ENCODE assay signal across 8 cellular contexts in genomic region chr12:54173066-54173726, GRCh38. TPM values are rescaled to one million over a fixed set of nuclear protein-coding genes. Genes with fewer than 3 reads are reported as not detected.
DNase-seq lines count a peak whose midpoint lies in the region; TF ChIP-seq lines count a peak whose summit lies in the region.

No MANE protein-coding gene starts in this region.

- DNase-seq in AG08396 (ENCODE audit: low spot score): peak; percentile 61
- peak; percentile 59 for DNase-seq in HT-29 (ENCODE audit: low spot score)
- no peak for DNase-seq in SK-N-MC (ENCODE audit: low read depth, low spot score)
- peak; percentile 57 for DNase-seq in cerebellum (ENCODE audit: low spot score)
- DNase-seq in NAMALWA (ENCODE audit: low spot score): no peak
- no peak for DNase-seq in mesenteric fat pad (ENCODE audit: low spot score)

- H3K4me3 ChIP-seq in SK-N-MC (peak overlapping the region; percentile 69), liver (ENCODE audit: low read depth in 1 of 3, low read length in 3 of 3) (peak overlapping the region in 2 of 3 donors; percentile 18 to 19), subcutaneous abdominal adipose tissue (ENCODE audit: low read depth in 1 of 5, low read length in 5 of 5) (peak overlapping the region; percentile 46 to 78 (median 65))

- H3K9me3 ChIP-seq in SK-N-MC (ENCODE audit: low read depth, low read length) (no peaks in the 10 kb centered on the region), liver (ENCODE audit: control insufficient read depth in 4 of 4, low read length in 3 of 4) (no peaks in the 10 kb centered on the region), subcutaneous abdominal adipose tissue (ENCODE audit: control insufficient read depth in 5 of 5, low read length in 5 of 5) (no peaks in the 10 kb centered on the region)

- H3K9ac ChIP-seq in SK-N-MC (ENCODE audit: insufficient read length): peak overlapping the region; percentile 42
- H3K9ac ChIP-seq in liver (ENCODE audit: low read depth in 1 of 2, low read length in 2 of 2): no peak overlapping the region
- peak overlapping the region in 2 of 5 donors; percentile 4 to 31 for H3K9ac ChIP-seq in subcutaneous abdominal adipose tissue (ENCODE audit: low read length in 5 of 5)

- H3K36me3 ChIP-seq in SK-N-MC (ENCODE audit: insufficient read depth, low read length): no peaks in the 10 kb centered on the region
- no peaks in the 10 kb centered on the region for H3K36me3 ChIP-seq in liver (ENCODE audit: control insufficient read depth in 4 of 4, insufficient read depth in 3 of 4, low read depth in 1 of 4, low read length in 3 of 4)
- H3K36me3 ChIP-seq in subcutaneous abdominal adipose tissue (ENCODE audit: control insufficient read depth in 5 of 5, insufficient read depth in 5 of 5, low read length in 5 of 5): peaks cover 0 to 2% (median 0%) of the 10 kb centered on the region in 5 donors

- no peak for TF ChIP-seq RAD21 in liver (IDR thresholded peaks at IDR 0.05)

- TF ChIP-seq CTCF in liver (IDR thresholded peaks at IDR 0.05; ENCODE audit: low read depth, low read length, missing input control): no peak

- 2% methylated on average over 60 of the region's 60 CpGs for WGBS in liver

- H3K27ac ChIP-seq in SK-N-MC (peak overlapping the region; percentile 16; the same call in 1 of the 2 replicates), liver (ENCODE audit: low read depth in 1 of 2, low read length in 2 of 2) (no peak overlapping the region), subcutaneous abdominal adipose tissue (ENCODE audit: low read depth, low read length) (no peak overlapping the region)

- peaks cover 3 to 10% (median 5%) of the 10 kb centered on the region in 4 donors for H3K4me1 ChIP-seq in liver (ENCODE audit: control insufficient read depth in 4 of 4, insufficient read depth in 4 of 4, low read length in 3 of 4)
- peaks cover 5 to 15% (median 13%) of the 10 kb centered on the region in 5 donors for H3K4me1 ChIP-seq in subcutaneous abdominal adipose tissue (ENCODE audit: control insufficient read depth in 5 of 5, insufficient read depth in 5 of 5, low read length in 5 of 5)

- peaks cover 0 to 28% (median 7%) of the 10 kb centered on the region in 4 donors for H3K27me3 ChIP-seq in liver (ENCODE audit: control insufficient read depth in 4 of 4, insufficient read depth in 4 of 4, low read length in 3 of 4)
- peaks cover 7 to 29% (median 21%) of the 10 kb centered on the region in 5 donors for H3K27me3 ChIP-seq in subcutaneous abdominal adipose tissue (ENCODE audit: control insufficient read depth in 5 of 5, insufficient read depth in 4 of 5, low read length in 5 of 5)

TF ChIP-seq in liver, 16 proteins besides CTCF, POLR2A, EP300 and RAD21:
- no peak for TF ChIP-seq ZBTB33 (IDR thresholded peaks at IDR 0.05)
- TF ChIP-seq HNF4G (IDR thresholded peaks at IDR 0.05): no peak
- no peak for TF ChIP-seq JUND (IDR thresholded peaks at IDR 0.05)

RNA-seq across cellular contexts. Expression of gene SMUG1, which starts 15.6 kb away (rescaled TPM):
- total RNA-seq in HT-29 (2014; rRNA removed; shearing (Covaris generic)): 87.8 and 106 TPM in 2 replicates
- 26.0 TPM for total RNA-seq in cerebellum
- 10 to 100 TPM; 17.6 to 22.9 TPM for total RNA-seq in liver
- 10 to 100 TPM; 28.0 to 42.9 TPM for polyA plus RNA-seq in liver
- 23.4 TPM for total RNA-seq in mesenteric fat pad

Comparison
In these comparisons a context has a peak if more than half of its experiments do, and no peak if none do; other contexts are left out.
1. DNase-seq: peak in AG08396 (single experiment), HT-29 (single experiment) and cerebellum (single experiment); none in SK-N-MC (single experiment), NAMALWA (single experiment) and mesenteric fat pad (single experiment).
2. H3K4me3 ChIP-seq: peak in every context shown above with its lines; median percentile 69 in SK-N-MC; 65 in subcutaneous abdominal adipose tissue; 18 in liver.